ENCODE assay signal across 11 cellular contexts in the genomic region with DNA sequence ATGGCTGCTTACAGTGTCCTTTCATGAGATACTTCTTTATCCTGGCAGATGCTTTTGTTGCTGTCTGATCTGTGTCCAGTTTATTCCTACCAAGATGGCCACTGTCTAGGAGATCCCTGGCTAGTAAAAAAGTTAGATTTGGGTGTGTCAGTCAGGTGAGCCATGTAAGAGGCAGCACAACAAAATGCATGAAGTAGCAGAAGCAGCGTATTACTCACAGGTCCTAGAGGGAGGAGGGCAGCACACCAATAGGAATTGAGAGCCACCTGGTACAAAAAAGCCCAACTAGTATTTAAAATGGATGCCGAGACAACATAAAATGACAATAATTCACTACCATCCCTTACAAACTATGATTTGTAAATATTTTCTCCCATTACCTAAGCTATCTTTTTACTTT.
"Had no signal": no experiment of that assay in that cellular context is flagged by ENCODE, and none has a peak within 500 bp of the region (broad histone marks: within the 10 kb centered on the region; RNA-seq: fewer than 3 reads in every experiment).

No MANE protein-coding gene starts in this region.

- H3K27ac ChIP-seq: GM23248 had no signal

- FAIRE-seq: H1, H54 had no signal

- H3K4me2 ChIP-seq: GM23338 had no signal

- H3K36me3 ChIP-seq: HAP-1 had no signal

- DNase-seq: GM23248, GOT3, H7, H9, HCEC 1CT, HFFc6 had no signal

- H3K9me3 Mint-ChIP-seq: GM23338, H9, HFFc6 had no signal

- H3K4me3 ChIP-seq: GM23248, GM23338, HAP-1 had no signal

- H3K9ac ChIP-seq: GM23248 had no signal

- H2AFZ ChIP-seq: GM23248, GM23338 had no signal

- H3K27ac Mint-ChIP-seq: GM23338, H9, HFFc6 had no signal

- H3K4me3 Mint-ChIP-seq: GM23338, H9, HFFc6 had no signal

- H3K9me3 ChIP-seq: HAP-1 had no signal

- ATAC-seq: GM23338, HCT116 had no signal
